22 cellular contexts compared by ENCODE assay signal in genomic region chr12:89073659-89074058, GRCh38.
"Had no signal": no experiment of that assay in that cellular context is flagged by ENCODE, and none has a peak within 500 bp of the region (broad histone marks: within the 10 kb centered on the region; RNA-seq: fewer than 3 reads in every experiment).

No MANE protein-coding gene starts in this region.

- DNase-seq: activated CD4-positive, CD25-positive, alpha-beta regulatory T cell treated with anti-CD3 and anti-CD28 coated beads, Interleukin-2, amount 50 U/mL, for 72 hours; activated effector memory CD4-positive, alpha-beta T cell treated with anti-CD3 and anti-CD28 coated beads, Interleukin-2, amount 50 U/mL, for 16 hours; activated naive CD4-positive, alpha-beta T cell treated with anti-CD3 and anti-CD28 coated beads, Interleukin-2, amount 10 ng/mL, durations not matched to agents 7 days and 5 days; activated naive CD8-positive, alpha-beta T cell treated with anti-CD3 and anti-CD28 coated beads, Interleukin-2, amount 50 U/mL, for 24 hours; activated T-cell treated with anti-CD3 and anti-CD28 coated beads, Interleukin-2, amount 50 U/mL, for 48 hours; caudate nucleus; effector CD4-positive, alpha-beta T cell; erythroblast; immature natural killer cell; lower lobe of right lung; naive B cell; occipital lobe; sigmoid colon; stimulated activated CD4-positive, alpha-beta T cell treated with anti-CD3 and anti-CD28 coated beads, Interleukin-4, amount 100 ng/mL, for 1 hour; stimulated activated naive CD4-positive, alpha-beta T cell had no signal

- H3K4me3 ChIP-seq: lower lobe of right lung, sigmoid colon, thoracic aorta, vagina had no signal

- H3K27ac Mint-ChIP-seq: activated naive CD4-positive, alpha-beta T cell treated with anti-CD3 and anti-CD28 coated beads, Interleukin-2, amount 10 ng/mL, durations not matched to agents 7 days and 5 days; activated naive CD8-positive, alpha-beta T cell treated with anti-CD3 and anti-CD28 coated beads, Interleukin-2, amount 50 U/mL, for 24 hours; dendritic cell treated with granulocyte-macrophage colony-stimulating factor and Interleukin-4, amounts not matched to agents 40 ng/mL and 50 ng/mL, for 4 days; immature natural killer cell; naive B cell; T-helper 1 cell treated with Interleukin-12 subunit alpha and Interleukin-12 subunit beta and Interleukin-4 antibody, amounts not matched to agents 30 μg/mL and 1 μg/mL, for 36 hours had no signal

- H3K9me3 Mint-ChIP-seq: activated naive CD4-positive, alpha-beta T cell treated with anti-CD3 and anti-CD28 coated beads, Interleukin-2, amount 10 ng/mL, durations not matched to agents 7 days and 5 days; activated naive CD8-positive, alpha-beta T cell treated with anti-CD3 and anti-CD28 coated beads, Interleukin-2, amount 50 U/mL, for 24 hours; dendritic cell treated with granulocyte-macrophage colony-stimulating factor and Interleukin-4, amounts not matched to agents 40 ng/mL and 50 ng/mL, for 4 days; immature natural killer cell; naive B cell; type B pancreatic cell had no signal

- H3K36me3 ChIP-seq: brain microvascular endothelial cell, lower lobe of right lung, sigmoid colon, thoracic aorta, vagina had no signal

- H3K36me3 Mint-ChIP-seq: activated naive CD4-positive, alpha-beta T cell treated with anti-CD3 and anti-CD28 coated beads, Interleukin-2, amount 10 ng/mL, durations not matched to agents 7 days and 5 days; immature natural killer cell; naive B cell; type B pancreatic cell had no signal

- H3K9me3 ChIP-seq: lower lobe of right lung, sigmoid colon, thoracic aorta, vagina had no signal

- H3K4me3 Mint-ChIP-seq: activated naive CD4-positive, alpha-beta T cell treated with anti-CD3 and anti-CD28 coated beads, Interleukin-2, amount 10 ng/mL, durations not matched to agents 7 days and 5 days; activated naive CD8-positive, alpha-beta T cell treated with anti-CD3 and anti-CD28 coated beads, Interleukin-2, amount 50 U/mL, for 24 hours; dendritic cell treated with granulocyte-macrophage colony-stimulating factor and Interleukin-4, amounts not matched to agents 40 ng/mL and 50 ng/mL, for 4 days; immature natural killer cell; naive B cell; neural crest cell; T-helper 1 cell treated with Interleukin-12 subunit alpha and Interleukin-12 subunit beta and Interleukin-4 antibody, amounts not matched to agents 30 μg/mL and 1 μg/mL, for 36 hours; type B pancreatic cell had no signal

- H3K27me3 Mint-ChIP-seq: activated naive CD4-positive, alpha-beta T cell treated with anti-CD3 and anti-CD28 coated beads, Interleukin-2, amount 10 ng/mL, durations not matched to agents 7 days and 5 days; activated naive CD8-positive, alpha-beta T cell treated with anti-CD3 and anti-CD28 coated beads, Interleukin-2, amount 50 U/mL, for 24 hours; dendritic cell treated with granulocyte-macrophage colony-stimulating factor and Interleukin-4, amounts not matched to agents 40 ng/mL and 50 ng/mL, for 4 days; naive B cell had no signal

- H3K27me3 ChIP-seq: brain microvascular endothelial cell, sigmoid colon, vagina had no signal

- H3K27ac ChIP-seq: lower lobe of right lung, sigmoid colon, thoracic aorta, vagina had no signal

- H3K4me1 ChIP-seq: lower lobe of right lung, sigmoid colon, vagina had no signal

- H3K4me1 Mint-ChIP-seq: activated naive CD4-positive, alpha-beta T cell treated with anti-CD3 and anti-CD28 coated beads, Interleukin-2, amount 10 ng/mL, durations not matched to agents 7 days and 5 days; immature natural killer cell; naive B cell had no signal
